Comparison of ENCODE assay signal across 10 cellular contexts in genomic region chr12:48882325-48882687, GRCh38. TPM values are rescaled to one million over a fixed set of nuclear protein-coding genes. Genes with fewer than 3 reads are reported as not detected.
DNase-seq lines count a peak whose midpoint lies in the region; ATAC-seq and TF ChIP-seq lines count a peak whose summit lies in the region.
"Had no signal": no experiment of that assay in that cellular context is flagged by ENCODE, and none has a peak within 500 bp of the region (broad histone marks: within the 10 kb centered on the region; RNA-seq: fewer than 3 reads in every experiment).

No MANE protein-coding gene starts in this region.

- TF ChIP-seq CTCF in fibroblast of lung (conservative IDR thresholded peaks at IDR 0.05 in 1 of 2, IDR thresholded peaks at IDR 0.05 in 1 of 2; ENCODE audit: low read depth in 1 of 2, low read length in 2 of 2) (no peak), lung (IDR thresholded peaks at IDR 0.05; ENCODE audit: control extremely low read depth, extremely low read depth) (no peak), MM.1S (IDR thresholded peaks at IDR 0.05; ENCODE audit: low read length) (no peak)

- 7 to 12% methylated on average over 10 of the region's 10 CpGs for WGBS in lung, 2 donors

- peaks cover 4% of the 10 kb centered on the region for H3K4me1 ChIP-seq in ACC112 (ENCODE audit: control insufficient read depth, insufficient read depth, low read length, unreplicated experiment)
- H3K4me1 ChIP-seq in NT2/D1 (ENCODE audit: insufficient read depth, insufficient read length) = peaks cover 12% of the 10 kb centered on the region
- H3K4me1 ChIP-seq in fibroblast of lung (ENCODE audit: control insufficient read depth, extremely low read depth, insufficient read depth, low read length) = peaks cover 3% of the 10 kb centered on the region
- H3K4me1 ChIP-seq in lung (ENCODE audit: control insufficient read depth in 2 of 2, insufficient read depth in 2 of 2, low read length in 2 of 2) = peaks cover 0 to 13% of the 10 kb centered on the region in 2 donors
- no peaks in the 10 kb centered on the region for H3K4me1 ChIP-seq in MM.1S (ENCODE audit: low read length)

- H3K79me2 ChIP-seq in ACC112 (ENCODE audit: control insufficient read depth, insufficient read depth, low read length, unreplicated experiment) = no peaks in the 10 kb centered on the region
- H3K79me2 ChIP-seq in fibroblast of lung (ENCODE audit: control insufficient read depth, insufficient read depth, low read length) = no peaks in the 10 kb centered on the region
- H3K79me2 ChIP-seq in MM.1S (ENCODE audit: low read length) = no peaks in the 10 kb centered on the region

- no peak overlapping the region for H2AFZ ChIP-seq in ACC112 (ENCODE audit: low read length, unreplicated experiment)
- no peak overlapping the region for H2AFZ ChIP-seq in fibroblast of lung (ENCODE audit: low read length)
- no peak overlapping the region for H2AFZ ChIP-seq in MM.1S (ENCODE audit: low read length)

- H3K27ac ChIP-seq in ACC112 (ENCODE audit: low read depth, low read length) = no peak overlapping the region
- no peak overlapping the region for H3K27ac ChIP-seq in fibroblast of lung (ENCODE audit: insufficient read depth, low read length)
- H3K27ac ChIP-seq in lung (ENCODE audit: low read depth in 1 of 2, low read length in 1 of 2) = peak overlapping the region in 1 of 2 donors; percentile 62
- H3K27ac ChIP-seq in MM.1S (ENCODE audit: low read length) = no peak overlapping the region

- H4K20me1 ChIP-seq in fibroblast of lung (ENCODE audit: control insufficient read depth, extremely low read depth, insufficient read depth, low read length) (no peaks in the 10 kb centered on the region), MM.1S (ENCODE audit: insufficient read depth, low read length) (no peaks in the 10 kb centered on the region)

- no peaks in the 10 kb centered on the region for H3K9me2 ChIP-seq in MM.1S (replicated peaks; ENCODE audit: insufficient read depth, low read length)

- H3K36me3 ChIP-seq in ACC112 (ENCODE audit: insufficient read depth, low read length) (no peaks in the 10 kb centered on the region), NT2/D1 (ENCODE audit: insufficient read depth, insufficient read length, low read length) (no peaks in the 10 kb centered on the region), fibroblast of lung (ENCODE audit: control insufficient read depth, insufficient read depth, low read length) (no peaks in the 10 kb centered on the region), lung (ENCODE audit: control insufficient read depth in 2 of 2, insufficient read depth in 2 of 2, low read length in 2 of 2) (no peaks in the 10 kb centered on the region), MM.1S (replicated peaks; ENCODE audit: insufficient read depth, low read length) (no peaks in the 10 kb centered on the region)

- H3K9ac ChIP-seq in NT2/D1 (ENCODE audit: insufficient read length, low read depth) (peak overlapping the region; percentile 52), fibroblast of lung (ENCODE audit: insufficient read depth, low read length) (no peak overlapping the region), MM.1S (ENCODE audit: low read length) (no peak overlapping the region)

- no peak for ATAC-seq in lung (ENCODE audit: insufficient read depth, low FRiP score)
- ATAC-seq: stimulated activated effector memory CD8-positive, alpha-beta T cell treated with anti-CD3 and anti-CD28 coated beads, Interleukin-12 subunit alpha, Interleukin-12 subunit beta, amount 100 ng/mL, for 72 hours had no signal

- DNase-seq in NT2/D1 (ENCODE audit: low read depth, low spot score) (no peak), fibroblast of lung (ENCODE audit: low read depth in 2 of 2) (peak in 1 of 2 donors; percentile 64), lung (ENCODE audit: low spot score) (peak; percentile 33), GF-D8 (lab: John Stamatoyannopoulos, UW) (no peak), MM.1S (no peak), NOMO-1 (lab: John Stamatoyannopoulos, UW; ENCODE audit: unreplicated experiment in 2 of 2) (no peak), DMS 273 (lab: John Stamatoyannopoulos, UW; ENCODE audit: unreplicated experiment) (no peak)
- DNase-seq: RPMI8226 had no signal

- H3K9me3 ChIP-seq in NT2/D1 (ENCODE audit: insufficient read depth, low read length) (no peaks in the 10 kb centered on the region), fibroblast of lung (ENCODE audit: control insufficient read depth, insufficient read depth, low read depth, low read length) (no peaks in the 10 kb centered on the region), lung (ENCODE audit: control insufficient read depth in 2 of 2, insufficient read depth in 1 of 2, low read length in 1 of 2) (no peaks in the 10 kb centered on the region), MM.1S (replicated peaks; ENCODE audit: insufficient read depth, low read length) (no peaks in the 10 kb centered on the region)

- H3K4me2 ChIP-seq in fibroblast of lung (ENCODE audit: extremely low read depth, insufficient read depth, low read length) (peak overlapping the region; percentile 67), MM.1S (ENCODE audit: low read depth, low read length) (no peak overlapping the region)

- H3K27me3 ChIP-seq in ACC112 (ENCODE audit: insufficient read depth, low read length) (peaks cover 15% of the 10 kb centered on the region), NT2/D1 (ENCODE audit: insufficient read depth, insufficient read length) (no peaks in the 10 kb centered on the region), fibroblast of lung (ENCODE audit: control insufficient read depth, insufficient read depth, low read length) (peaks cover 29% of the 10 kb centered on the region), lung (ENCODE audit: control insufficient read depth, insufficient read depth) (no peaks in the 10 kb centered on the region), MM.1S (replicated peaks; ENCODE audit: insufficient read depth, low read length) (peaks cover 8% of the 10 kb centered on the region; the same call in 1 of the 2 replicates)

- no peaks in the 10 kb centered on the region for H3F3A ChIP-seq in MM.1S (ENCODE audit: insufficient read depth, low read length)

- peak overlapping the region; percentile 7; the same call in 1 of the 2 replicates for H3K4me3 ChIP-seq in ACC112 (ENCODE audit: low read depth, low read length)
- H3K4me3 ChIP-seq in NT2/D1 (ENCODE audit: insufficient read length, low read depth) = peak overlapping the region; percentile 19
- peak overlapping the region in 2 of 4 experiments; percentile 2 to 19 for H3K4me3 ChIP-seq in fibroblast of lung (replicated peaks in 1 of 4; ENCODE audit: control extremely low read depth in 1 of 4, insufficient read depth in 1 of 4, low read depth in 3 of 4, low read length in 4 of 4)
- H3K4me3 ChIP-seq in lung = no peak overlapping the region
- no peak overlapping the region for H3K4me3 ChIP-seq in MM.1S (ENCODE audit: low read length)

RNA-seq across cellular contexts. Expression of gene RND1, which starts 16.6 kb away (rescaled TPM):
- total RNA-seq in fibroblast of lung = under 0.01 and 0.17 TPM in 2 replicates
- 0.08 and 0.12 TPM in 2 replicates for polyA plus RNA-seq in fibroblast of lung
- 0.09 and 0.22 TPM in 2 replicates for polyA plus RNA-seq in fibroblast of lung (2012)
- polyA minus RNA-seq in fibroblast of lung (ENCODE audit: low replicate concordance) = 0.71 TPM in 1 of 2 replicates, not detected in the other
- total RNA-seq in lung = 1 to 10 TPM; 5.3 to 8.6 TPM
- 10 to 100 TPM; 22.0 to 80.5 TPM for polyA plus RNA-seq in lung

RNA-seq across cellular contexts. Expression of gene DDX23, which starts 30.3 kb away (rescaled TPM):
- total RNA-seq in fibroblast of lung (62.4 and 65.5 TPM in 2 replicates), lung (10 to 100 TPM; 62.9 to 86.7 TPM)
- polyA plus RNA-seq in fibroblast of lung (48.6 and 65.1 TPM in 2 replicates), lung (10 to 100 TPM; 36.6 to 60.5 TPM)
- polyA plus RNA-seq in fibroblast of lung (2012) = 50.7 and 67.1 TPM in 2 replicates
- 46.8 and 67.1 TPM in 2 replicates for polyA minus RNA-seq in fibroblast of lung (ENCODE audit: low replicate concordance)

RNA-seq across cellular contexts. Expression of gene FKBP11, which starts 43.0 kb away (rescaled TPM):
- total RNA-seq in fibroblast of lung (10.0 and 12.6 TPM in 2 replicates), lung (10 to 100 TPM; 13.1 to 61.1 TPM)
- polyA plus RNA-seq in fibroblast of lung (20.8 and 48.8 TPM in 2 replicates), lung (10 to 100 TPM; 65.0 to 69.9 TPM)
- polyA plus RNA-seq in fibroblast of lung (2012) = 41.0 and 81.2 TPM in 2 replicates
- polyA minus RNA-seq in fibroblast of lung (ENCODE audit: low replicate concordance) = 10.4 and 12.9 TPM in 2 replicates

Comparison
In these comparisons a context has a peak if more than half of its experiments do, and no peak if none do; other contexts are left out.
1. H3K4me3 ChIP-seq: peak in ACC112 (single experiment) and NT2/D1 (single experiment); none in lung (single experiment) and MM.1S (single experiment).